ENCODE assay signal across 8 cellular contexts in genomic region chr17:43832168-43832975, GRCh38. TPM values are rescaled to one million over a fixed set of nuclear protein-coding genes. Genes with fewer than 3 reads are reported as not detected.
DNase-seq lines count a peak whose midpoint lies in the region; ATAC-seq and TF ChIP-seq lines count a peak whose summit lies in the region.

No MANE protein-coding gene starts in this region.

- TF ChIP-seq RAD21 in Ishikawa (IDR thresholded peaks at IDR 0.05; ENCODE audit: low read depth), result no peak

- H3K27ac Mint-ChIP-seq in neural progenitor cell, result no peak overlapping the region

- H4K20me1 ChIP-seq in neural progenitor cell (ENCODE audit: low read depth), result no peaks in the 10 kb centered on the region

- TF ChIP-seq EP300 in Ishikawa (IDR thresholded peaks at IDR 0.05; ENCODE audit: borderline replicate concordance), result 0 out of 2 replicates have a peak, but pooled peaks have one; percentile 22

- H3K36me3 Mint-ChIP-seq in neural progenitor cell, result peaks cover 7% of the 10 kb centered on the region

- H3K27me3 Mint-ChIP-seq in neural progenitor cell (ENCODE audit: insufficient read depth, low read depth), result peaks cover 22% of the 10 kb centered on the region

- peaks cover 8% of the 10 kb centered on the region for H3K4me1 ChIP-seq in neural progenitor cell

- no peaks in the 10 kb centered on the region for H3K79me2 ChIP-seq in neural progenitor cell (ENCODE audit: low read depth)

- H3K4me3 ChIP-seq in fibroblast of villous mesenchyme (ENCODE audit: low read depth, low read length) (peak overlapping the region; percentile 66), neural progenitor cell (peak overlapping the region; percentile 78)

- H3K4me1 Mint-ChIP-seq in neural progenitor cell, result peaks cover 26% of the 10 kb centered on the region

- peak overlapping the region; percentile 83 for H3K4me2 ChIP-seq in neural progenitor cell

- H3K27me3 ChIP-seq in neural progenitor cell, result peaks cover 44% of the 10 kb centered on the region

- peak; percentile 35 for DNase-seq in COLO829 (ENCODE audit: low spot score)
- peak; percentile 62 for DNase-seq in activated CD8-positive, alpha-beta memory T cell treated with anti-CD3 and anti-CD28 coated beads, Interleukin-2, amount 50 U/mL, for 48 hours
- peak; percentile 67 for DNase-seq in fibroblast of villous mesenchyme (ENCODE audit: low read depth)
- peak; percentile 57 for DNase-seq in neural progenitor cell (ENCODE audit: low spot score)
- no peak for DNase-seq in NCI-H524 treated with DMSO at 0.1 percent for 48 hours (lab: John Stamatoyannopoulos, UW)

- peaks cover 10% of the 10 kb centered on the region for H3K9me3 Mint-ChIP-seq in neural progenitor cell

- ATAC-seq in HG03565 (IDR thresholded peaks at IDR 0.05; ENCODE audit: unreplicated experiment) (no peak), GM21360 (IDR thresholded peaks at IDR 0.05; ENCODE audit: unreplicated experiment) (no peak)

- no peak overlapping the region for H3K27ac ChIP-seq in neural progenitor cell

- H3K4me3 Mint-ChIP-seq in neural progenitor cell, result peak overlapping the region; percentile 88

- peaks cover 20% of the 10 kb centered on the region for H3F3A ChIP-seq in neural progenitor cell (ENCODE audit: low read depth)

- no peaks in the 10 kb centered on the region for H3K9me3 ChIP-seq in neural progenitor cell (ENCODE audit: low read depth)

- H3K36me3 ChIP-seq in neural progenitor cell, result no peaks in the 10 kb centered on the region

- no peak overlapping the region for H3K9ac ChIP-seq in neural progenitor cell

- no peak for TF ChIP-seq CTCF in fibroblast of villous mesenchyme (IDR thresholded peaks at IDR 0.05; ENCODE audit: insufficient read depth, low read depth, low read length)
- no peak for TF ChIP-seq CTCF in neural progenitor cell (IDR thresholded peaks at IDR 0.05)

- H2AFZ ChIP-seq in neural progenitor cell (replicated peaks), result peak overlapping the region; percentile 92

TF ChIP-seq in Ishikawa, 13 proteins besides CTCF, POLR2A, EP300 and RAD21:
- TF ChIP-seq TAF1 (IDR thresholded peaks at IDR 0.05; ENCODE audit: low read depth) (no peak), ZBTB7A (IDR thresholded peaks at IDR 0.05; ENCODE audit: low read depth) (0 out of 2 replicates have a peak, but pooled peaks have one; percentile 11), YY1 (IDR thresholded peaks at IDR 0.05; ENCODE audit: low read depth) (no peak)
TF ChIP-seq in Ishikawa: peak in this region for 1.

RNA-seq across cellular contexts. Expression of gene MPP3, which starts 0.6 kb away (rescaled TPM):
- total RNA-seq in fibroblast of villous mesenchyme, result 8.7 and 9.1 TPM in 2 replicates
- total RNA-seq in neural progenitor cell (ENCODE audit: low replicate concordance), result 6.1 and 7.0 TPM in 2 replicates

RNA-seq across cellular contexts. Expression of gene CD300LG, which starts 14.6 kb away (rescaled TPM):
- total RNA-seq in fibroblast of villous mesenchyme (not detected in 2 replicates), neural progenitor cell (ENCODE audit: low replicate concordance) (not detected in 2 replicates)

RNA-seq across cellular contexts. Expression of gene CFAP97D1, which starts 52.1 kb away (rescaled TPM):
- total RNA-seq in fibroblast of villous mesenchyme, result not detected in 2 replicates
- total RNA-seq in neural progenitor cell (ENCODE audit: low replicate concordance), result not detected in 2 replicates

RNA-seq across cellular contexts. Expression of gene DUSP3, which starts 53.6 kb away (rescaled TPM):
- total RNA-seq in fibroblast of villous mesenchyme (79.6 and 95.9 TPM in 2 replicates), neural progenitor cell (ENCODE audit: low replicate concordance) (18.2 and 20.8 TPM in 2 replicates)
